ENCODE assay signal across 30 cellular contexts in genomic region chr3:112048911-112049310, GRCh38. TPM values are rescaled to one million over a fixed set of nuclear protein-coding genes. Genes with fewer than 3 reads are reported as not detected.
"Had no signal": no experiment of that assay in that cellular context is flagged by ENCODE, and none has a peak within 500 bp of the region (broad histone marks: within the 10 kb centered on the region; RNA-seq: fewer than 3 reads in every experiment).

No MANE protein-coding gene starts in this region.

- H3K4me3 Mint-ChIP-seq: activated CD4-positive, alpha-beta memory T cell treated with anti-CD3 and anti-CD28 coated beads, Interleukin-2, amount 10 ng/mL, durations not matched to agents 7 days and 5 days; activated CD4-positive, alpha-beta T cell treated with anti-CD3 and anti-CD28 coated beads for 36 hours; activated naive CD8-positive, alpha-beta T cell treated with anti-CD3 and anti-CD28 coated beads, Interleukin-2, amount 10 ng/mL, durations not matched to agents 7 days and 5 days; activated T-cell treated with anti-CD3 and anti-CD28 coated beads, Interleukin-2, amount 50 U/mL, for 72 hours; T-cell had no signal

- H3K4me3 ChIP-seq: adrenal gland, SK-N-MC had no signal

- H3K9me3 ChIP-seq: adrenal gland had no signal

- H3K27me3 ChIP-seq: adrenal gland had no signal

- ATAC-seq: activated CD4-positive, alpha-beta T cell treated with anti-CD3 and anti-CD28 coated beads for 36 hours; activated T-cell treated with anti-CD3 and anti-CD28 coated beads, Interleukin-2, amount 50 U/mL, for 72 hours; Panc1; Right ventricle myocardium inferior; T-cell had no signal

- H3K27ac ChIP-seq: adrenal gland, SK-N-MC, VCaP had no signal

- H3K27ac Mint-ChIP-seq: activated CD4-positive, alpha-beta memory T cell treated with anti-CD3 and anti-CD28 coated beads, Interleukin-2, amount 10 ng/mL, durations not matched to agents 7 days and 5 days; activated CD4-positive, alpha-beta T cell treated with anti-CD3 and anti-CD28 coated beads for 36 hours; activated naive CD8-positive, alpha-beta T cell treated with anti-CD3 and anti-CD28 coated beads, Interleukin-2, amount 10 ng/mL, durations not matched to agents 7 days and 5 days; activated T-cell treated with anti-CD3 and anti-CD28 coated beads, Interleukin-2, amount 50 U/mL, for 72 hours; activated T-helper 2 cell treated with anti-CD3 and anti-CD28 coated beads, Interferon-gamma antibody, Interleukin-2, Interleukin-4, amounts not matched to agents 10 μg/mL and 5 μg/mL and 100 μg/mL, durations not matched to agents 14 hours and 24 hours and 36 hours; T-cell had no signal

- H3K36me3 Mint-ChIP-seq: activated naive CD8-positive, alpha-beta T cell treated with anti-CD3 and anti-CD28 coated beads, Interleukin-2, amount 10 ng/mL, durations not matched to agents 7 days and 5 days; T-cell had no signal

- DNase-seq: activated CD4-positive, alpha-beta memory T cell treated with anti-CD3 and anti-CD28 coated beads, Interleukin-2, amount 10 ng/mL, durations not matched to agents 7 days and 5 days; activated CD4-positive, alpha-beta T cell treated with anti-CD3 and anti-CD28 coated beads for 36 hours; activated CD4-positive, alpha-beta T cell treated with anti-CD3 and anti-CD28 coated beads, Interleukin-2, amount 50 U/mL, for 1 hour; activated naive CD4-positive, alpha-beta T cell treated with anti-CD3 and anti-CD28 coated beads, Interleukin-2, amount 50 U/mL, for 16 hours; activated naive CD8-positive, alpha-beta T cell treated with anti-CD3 and anti-CD28 coated beads, Interleukin-2, amount 10 ng/mL, durations not matched to agents 7 days and 5 days; activated T-cell treated with anti-CD3 and anti-CD28 coated beads, Interleukin-2, amount 50 U/mL, for 72 hours; adrenal gland; anterior cingulate cortex; Kasumi-1; KBM-7; NCI-H1105 treated with DMSO at 0.1 percent for 48 hours; NCI-H1436 treated with DMSO at 0.1 percent for 48 hours; NCI-H187 treated with DMSO at 0.1 percent for 48 hours; NCI-H2081 treated with DMSO at 0.1 percent for 48 hours; NCI-H446; NCI-H524; NCI-H82; NK-92 treated with Interleukin-12 subunit alpha and Interleukin-12 subunit beta, amount 100 ng/mL, for 24 hours; OCI-M1; RPMI8226; T-cell; T-helper 2 cell; T1000 had no signal

- H3K36me3 ChIP-seq: adrenal gland had no signal

- H3K9me3 Mint-ChIP-seq: activated CD4-positive, alpha-beta memory T cell treated with anti-CD3 and anti-CD28 coated beads, Interleukin-2, amount 10 ng/mL, durations not matched to agents 7 days and 5 days; activated naive CD8-positive, alpha-beta T cell treated with anti-CD3 and anti-CD28 coated beads, Interleukin-2, amount 10 ng/mL, durations not matched to agents 7 days and 5 days; activated T-cell treated with anti-CD3 and anti-CD28 coated beads, Interleukin-2, amount 50 U/mL, for 72 hours; activated T-helper 2 cell treated with anti-CD3 and anti-CD28 coated beads, Interferon-gamma antibody, Interleukin-2, Interleukin-4, amounts not matched to agents 10 μg/mL and 5 μg/mL and 100 μg/mL, durations not matched to agents 14 hours and 24 hours and 36 hours; T-cell had no signal

- H3K4me1 Mint-ChIP-seq: T-cell had no signal

RNA-seq across cellular contexts. Expression of gene TMPRSS7, which starts 14.4 kb away (rescaled TPM):
- total RNA-seq: activated CD4-positive, alpha-beta memory T cell treated with anti-CD3 and anti-CD28 coated beads, Interleukin-2, amount 10 ng/mL, durations not matched to agents 7 days and 5 days; activated CD4-positive, alpha-beta T cell treated with anti-CD3 and anti-CD28 coated beads for 36 hours; activated CD8-positive, alpha-beta memory T cell treated with anti-CD3 and anti-CD28 coated beads for 36 hours; activated naive CD8-positive, alpha-beta T cell treated with anti-CD3 and anti-CD28 coated beads, Interleukin-2, amount 10 ng/mL, durations not matched to agents 7 days and 5 days; activated T-helper 2 cell treated with anti-CD3 and anti-CD28 coated beads, Interferon-gamma antibody, Interleukin-2, Interleukin-4, amounts not matched to agents 10 μg/mL and 5 μg/mL and 100 μg/mL, durations not matched to agents 14 hours and 24 hours and 36 hours; adrenal gland; cardiac septum; Right ventricle myocardium inferior had no signal

RNA-seq across cellular contexts. Expression of gene TAGLN3, which starts 50.2 kb away (rescaled TPM):
- total RNA-seq: activated naive CD8-positive, alpha-beta T cell treated with anti-CD3 and anti-CD28 coated beads, Interleukin-2, amount 10 ng/mL, durations not matched to agents 7 days and 5 days; Right ventricle myocardium inferior; T-cell had no signal
